31 cellular contexts compared by ENCODE assay signal in the genomic region with DNA sequence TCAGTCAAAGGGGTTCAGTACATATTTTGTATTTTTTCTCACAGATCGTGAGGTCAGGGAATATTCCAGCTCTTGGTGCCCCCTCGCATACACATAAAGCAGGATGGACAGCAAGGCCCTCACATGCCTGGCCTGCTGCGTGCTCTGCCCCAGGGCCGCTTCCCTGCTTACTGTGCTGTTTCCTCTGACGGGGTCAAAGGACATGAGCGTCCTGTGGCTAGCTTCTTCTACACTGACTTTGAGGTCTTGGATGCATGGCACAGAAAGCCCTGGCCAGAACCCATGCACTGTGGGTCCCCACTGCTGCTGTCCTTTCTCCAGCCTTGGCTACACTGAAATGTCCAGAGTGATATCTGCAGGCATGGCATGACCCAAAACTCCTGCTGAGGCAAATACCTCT.
"Had no signal": no experiment of that assay in that cellular context is flagged by ENCODE, and none has a peak within 500 bp of the region (broad histone marks: within the 10 kb centered on the region; RNA-seq: fewer than 3 reads in every experiment).

No MANE protein-coding gene starts in this region.

- H3K4me3 Mint-ChIP-seq: naive B cell; naive thymus-derived CD8-positive, alpha-beta T cell; natural killer cell treated with Interleukin-12 subunit alpha and Interleukin-12 subunit beta and Interleukin-15 and Interleukin-18, amount 100 ng/mL, for 72 hours; nephron progenitor cell; neural progenitor cell; stimulated activated effector memory CD8-positive, alpha-beta T cell treated with anti-CD3 and anti-CD28 coated beads, Interleukin-12 subunit alpha, Interleukin-12 subunit beta, amount 100 ng/mL, for 72 hours; stimulated activated naive B cell treated with anti-CD40 and anti-IgM and Interleukin-4, amounts not matched to agents 10 μg/mL and 1 μg/mL and 100 μg/mL, for 72 hours; stimulated activated naive CD8-positive, alpha-beta T cell treated with anti-CD3 and anti-CD28 coated beads, Interleukin-15, Interleukin-2, amounts not matched to agents 100 ng/mL and 50 ng/mL, for 24 hours had no signal

- H3K27ac ChIP-seq: neural progenitor cell, neutrophil, ovary, parathyroid adenoma, psoas muscle, right lobe of liver, sigmoid colon, stomach, thoracic aorta, thyroid gland, tibial nerve, upper lobe of right lung, uterus had no signal

- H2AFZ ChIP-seq: neural progenitor cell, parathyroid adenoma had no signal

- H3K4me3 ChIP-seq: neural progenitor cell, ovary, psoas muscle, right lobe of liver, sigmoid colon, stomach, thoracic aorta, thyroid gland, tibial nerve, upper lobe of right lung, uterus had no signal

- H3K4me1 Mint-ChIP-seq: naive B cell; nephron progenitor cell; stimulated activated effector memory CD8-positive, alpha-beta T cell treated with anti-CD3 and anti-CD28 coated beads, Interleukin-12 subunit alpha, Interleukin-12 subunit beta, amount 100 ng/mL, for 72 hours; stimulated activated naive B cell treated with anti-CD40 and anti-IgM and Interleukin-4, amounts not matched to agents 10 μg/mL and 1 μg/mL and 100 μg/mL, for 72 hours had no signal

- DNase-seq: naive B cell; naive thymus-derived CD8-positive, alpha-beta T cell; nephron progenitor cell; nucleus accumbens; ovary; posterior cingulate gyrus; psoas muscle; right cardiac atrium; right lobe of liver; sigmoid colon; small intestine; stimulated activated CD4-positive, alpha-beta T cell treated with anti-CD3 and anti-CD28 coated beads, Interleukin-15, amount 100 ng/mL, for 24 hours; stimulated activated CD4-positive, alpha-beta T cell treated with anti-CD3 and anti-CD28 coated beads, Interleukin-2, amount 100 ng/mL, for 24 hours; stimulated activated CD4-positive, alpha-beta T cell treated with anti-CD3 and anti-CD28 coated beads, Interleukin-2, amount 100 ng/mL, for 48 hours; stimulated activated CD4-positive, alpha-beta T cell treated with anti-CD3 and anti-CD28 coated beads, Interleukin-4, amount 100 ng/mL, for 24 hours; stimulated activated naive B cell treated with anti-CD40 and anti-IgM and Interleukin-4, amounts not matched to agents 10 μg/mL and 1 μg/mL and 100 μg/mL, for 72 hours; stimulated activated naive CD4-positive, alpha-beta T cell treated with Interleukin-2 at 50 U/mL for 16 hours; stomach; thyroid gland; trophoblast cell; upper lobe of right lung; uterus had no signal

- H3K9me3 ChIP-seq: neutrophil, ovary, psoas muscle, right lobe of liver, sigmoid colon, stomach, thoracic aorta, thyroid gland, tibial nerve, upper lobe of right lung, uterus had no signal

- H3K27me3 Mint-ChIP-seq: naive thymus-derived CD8-positive, alpha-beta T cell; natural killer cell treated with Interleukin-12 subunit alpha and Interleukin-12 subunit beta and Interleukin-15 and Interleukin-18, amount 100 ng/mL, for 72 hours; stimulated activated naive B cell treated with anti-CD40 and anti-IgM and Interleukin-4, amounts not matched to agents 10 μg/mL and 1 μg/mL and 100 μg/mL, for 72 hours; stimulated activated naive CD8-positive, alpha-beta T cell treated with anti-CD3 and anti-CD28 coated beads, Interleukin-15, Interleukin-2, amounts not matched to agents 100 ng/mL and 50 ng/mL, for 24 hours had no signal

- H3K4me2 ChIP-seq: neural progenitor cell had no signal

- H3K36me3 ChIP-seq: neural progenitor cell, neutrophil, ovary, right lobe of liver, sigmoid colon, stomach, thoracic aorta, thyroid gland, tibial nerve, upper lobe of right lung, uterus had no signal

- H3K4me1 ChIP-seq: neural progenitor cell, parathyroid adenoma, psoas muscle, right lobe of liver, sigmoid colon, stomach, tibial nerve, upper lobe of right lung, uterus had no signal

- ATAC-seq: naive thymus-derived CD8-positive, alpha-beta T cell; natural killer cell treated with Interleukin-12 subunit alpha and Interleukin-12 subunit beta and Interleukin-15 and Interleukin-18, amount 100 ng/mL, for 72 hours; psoas muscle; right cardiac atrium; right lobe of liver; stimulated activated effector memory CD8-positive, alpha-beta T cell treated with anti-CD3 and anti-CD28 coated beads, Interleukin-12 subunit alpha, Interleukin-12 subunit beta, amount 100 ng/mL, for 72 hours; stimulated activated naive B cell treated with anti-CD40 and anti-IgM and Interleukin-4, amounts not matched to agents 10 μg/mL and 1 μg/mL and 100 μg/mL, for 72 hours; upper lobe of right lung had no signal

- H3K27ac Mint-ChIP-seq: naive B cell; natural killer cell treated with Interleukin-12 subunit alpha and Interleukin-12 subunit beta and Interleukin-15 and Interleukin-18, amount 100 ng/mL, for 72 hours; nephron progenitor cell; neural progenitor cell; progenitor cell of endocrine pancreas; stimulated activated effector memory CD8-positive, alpha-beta T cell treated with anti-CD3 and anti-CD28 coated beads, Interleukin-12 subunit alpha, Interleukin-12 subunit beta, amount 100 ng/mL, for 72 hours; stimulated activated naive B cell treated with anti-CD40 and anti-IgM and Interleukin-4, amounts not matched to agents 10 μg/mL and 1 μg/mL and 100 μg/mL, for 72 hours; stimulated activated naive CD8-positive, alpha-beta T cell treated with anti-CD3 and anti-CD28 coated beads, Interleukin-15, Interleukin-2, amounts not matched to agents 100 ng/mL and 50 ng/mL, for 24 hours had no signal

- H3K9me3 Mint-ChIP-seq: naive B cell; naive thymus-derived CD8-positive, alpha-beta T cell; natural killer cell treated with Interleukin-12 subunit alpha and Interleukin-12 subunit beta and Interleukin-15 and Interleukin-18, amount 100 ng/mL, for 72 hours; nephron progenitor cell; neural progenitor cell; stimulated activated effector memory CD8-positive, alpha-beta T cell treated with anti-CD3 and anti-CD28 coated beads, Interleukin-12 subunit alpha, Interleukin-12 subunit beta, amount 100 ng/mL, for 72 hours; stimulated activated naive CD8-positive, alpha-beta T cell treated with anti-CD3 and anti-CD28 coated beads, Interleukin-15, Interleukin-2, amounts not matched to agents 100 ng/mL and 50 ng/mL, for 24 hours had no signal

- H3K9ac ChIP-seq: neural progenitor cell, parathyroid adenoma had no signal

- H3K36me3 Mint-ChIP-seq: naive B cell; naive thymus-derived CD8-positive, alpha-beta T cell; natural killer cell treated with Interleukin-12 subunit alpha and Interleukin-12 subunit beta and Interleukin-15 and Interleukin-18, amount 100 ng/mL, for 72 hours; neural progenitor cell; stimulated activated effector memory CD8-positive, alpha-beta T cell treated with anti-CD3 and anti-CD28 coated beads, Interleukin-12 subunit alpha, Interleukin-12 subunit beta, amount 100 ng/mL, for 72 hours; stimulated activated naive B cell treated with anti-CD40 and anti-IgM and Interleukin-4, amounts not matched to agents 10 μg/mL and 1 μg/mL and 100 μg/mL, for 72 hours had no signal

- H3K27me3 ChIP-seq: neural progenitor cell, neutrophil, ovary, right lobe of liver, sigmoid colon, thyroid gland, tibial nerve, upper lobe of right lung, uterus had no signal
